ENCODE assay signal across 28 cellular contexts in the genomic region with DNA sequence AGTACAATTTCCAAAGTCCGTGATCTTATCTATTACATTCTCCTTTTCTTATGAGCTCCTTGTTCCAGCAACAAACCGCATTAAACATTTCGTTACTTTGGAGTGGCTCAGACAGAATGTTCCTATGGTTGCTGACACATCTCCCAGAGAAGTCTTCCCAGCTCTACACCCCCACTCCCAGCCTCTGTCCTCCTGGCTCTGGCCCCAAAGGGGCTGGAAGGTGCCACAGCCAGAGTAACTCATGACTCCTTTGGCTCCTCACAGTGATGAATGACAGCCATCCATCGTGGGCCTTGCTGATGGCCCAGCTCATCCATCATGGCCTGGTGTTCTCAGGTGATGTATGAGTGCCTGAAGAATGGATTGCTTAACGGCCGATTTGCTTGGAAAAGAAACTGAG.
"Had no signal": no experiment of that assay in that cellular context is flagged by ENCODE, and none has a peak within 500 bp of the region (broad histone marks: within the 10 kb centered on the region; RNA-seq: fewer than 3 reads in every experiment).

No MANE protein-coding gene starts in this region.

- H3K4me1 ChIP-seq: adrenal gland, body of pancreas had no signal

- ATAC-seq: activated naive CD4-positive, alpha-beta T cell treated with anti-CD3 and anti-CD28 coated beads, Interleukin-2, amount 50 U/mL, for 72 hours; activated T-cell treated with anti-CD3 and anti-CD28 coated beads, Interleukin-2, amount 50 U/mL, for 4 hours; body of pancreas; Panc1 had no signal

- DNase-seq: activated B cell treated with CpG ODN at 0.5 μM for 24 hours; activated CD4-positive, alpha-beta memory T cell treated with anti-CD3 and anti-CD28 coated beads for 36 hours; activated CD4-positive, alpha-beta T cell treated with anti-CD3 and anti-CD28 coated beads for 4 hours; activated CD4-positive, alpha-beta T cell treated with anti-CD3 and anti-CD28 coated beads, Interleukin-2, amount 50 U/mL, for 1 hour; activated CD4-positive, CD25-positive, alpha-beta regulatory T cell treated with anti-CD3 and anti-CD28 coated beads, Interleukin-2, amount 50 U/mL, for 72 hours; activated CD8-positive, alpha-beta memory T cell treated with anti-CD3 and anti-CD28 coated beads, Interleukin-2, amount 50 U/mL, for 4 hours; activated gamma-delta T cell treated with Interleukin-2 at 50 U/mL for 16 hours; activated naive CD4-positive, alpha-beta T cell treated with anti-CD3 and anti-CD28 coated beads for 36 hours; activated T-cell treated with anti-CD3 and anti-CD28 coated beads for 4 hours; activated T-cell treated with anti-CD3 and anti-CD28 coated beads, Interleukin-2, amount 50 U/mL, for 4 hours; adrenal gland; body of pancreas; Kasumi-1; KG1; MG63; NCI-H1048; NCI-H1105 treated with DMSO at 0.1 percent for 48 hours; NCI-H1436; NCI-H1694; NCI-H1930; NCI-H345; SW 1271; T-helper 1 cell; T-helper 2 cell; T-helper 9 cell had no signal

- H3K9me3 ChIP-seq: adrenal gland, body of pancreas, MG63 had no signal

- H3K36me3 ChIP-seq: adrenal gland, MG63 had no signal

- H3K4me3 ChIP-seq: adrenal gland, body of pancreas, MG63 had no signal

- H3K27ac ChIP-seq: adrenal gland, body of pancreas, VCaP had no signal

- H3K27me3 ChIP-seq: adrenal gland, body of pancreas had no signal
